Comparison of ENCODE assay signal across 34 cellular contexts in genomic region chr5:37657046-37657445, GRCh38.
"Had no signal": no experiment of that assay in that cellular context is flagged by ENCODE, and none has a peak within 500 bp of the region (broad histone marks: within the 10 kb centered on the region; RNA-seq: fewer than 3 reads in every experiment).

No MANE protein-coding gene starts in this region.

- H3K4me3 ChIP-seq: MG63 had no signal

- H3K27me3 ChIP-seq: MG63 had no signal

- H3K36me3 ChIP-seq: MG63 had no signal

- H3K9me3 ChIP-seq: MG63 had no signal

- DNase-seq: Karpas-422, Kasumi-1, MG63, MM.1S, MV-4-11, NCI-H1048, NCI-H1092, NCI-H1092 treated with DMSO at 0.1 percent for 48 hours, NCI-H1105, NCI-H1105 treated with DMSO at 0.1 percent for 48 hours, NCI-H1417, NCI-H1417 treated with DMSO at 0.1 percent for 48 hours, NCI-H1436, NCI-H1436 treated with DMSO at 0.1 percent for 48 hours, NCI-H146, NCI-H1694, NCI-H1694 treated with DMSO at 0.1 percent for 48 hours, NCI-H187, NCI-H187 treated with DMSO at 0.1 percent for 48 hours, NCI-H1930, NCI-H2029, NCI-H2029 treated with DMSO at 0.1 percent for 48 hours, NCI-H2081, NCI-H2081 treated with DMSO at 0.1 percent for 48 hours, NCI-H2107, NCI-H2171, NCI-H2171 treated with DMSO at 0.1 percent for 48 hours, NCI-H2227 treated with DMSO at 0.1 percent for 48 hours, NCI-H226, NCI-H345, NCI-H446, NCI-H446 treated with DMSO at 0.1 percent for 48 hours, NCI-H510A, NCI-H510A treated with DMSO at 0.1 percent for 48 hours had no signal
